Comparison of ENCODE assay signal across 8 cellular contexts in genomic region chr5:161545701-161546462, GRCh38. TPM values are rescaled to one million over a fixed set of nuclear protein-coding genes. Genes with fewer than 3 reads are reported as not detected.
DNase-seq lines count a peak whose midpoint lies in the region; ATAC-seq and TF ChIP-seq lines count a peak whose summit lies in the region.

No MANE protein-coding gene starts in this region.

- H3K9me3 Mint-ChIP-seq in brain, result peaks cover 2 to 6% (median 3%) of the 10 kb centered on the region in 5 experiments

- TF ChIP-seq CTCF in brain (conservative IDR thresholded peaks at IDR 0.05), result no peak

- no peak for TF ChIP-seq POLR2A in GM18505 (IDR thresholded peaks at IDR 0.05; ENCODE audit: borderline replicate concordance, extremely low read depth, insufficient read depth, insufficient read length)

- peaks cover 43% of the 10 kb centered on the region for H3K4me1 Mint-ChIP-seq in brain

- peaks cover 6% of the 10 kb centered on the region for H3K36me3 Mint-ChIP-seq in brain

- peak; percentile 20 for DNase-seq in retina
- no peak for DNase-seq in SIG-M5 (lab: John Stamatoyannopoulos, UW)
- DNase-seq in NCI-H2227 treated with DMSO at 0.1 percent for 48 hours (lab: John Stamatoyannopoulos, UW), result no peak
- DNase-seq in activated CD4-positive, alpha-beta T cell treated with anti-CD3 and anti-CD28 coated beads for 4 hours, result no peak
- DNase-seq in foreskin melanocyte, result no peak

- peak overlapping the region; percentile 88 to 96 (median 94) for H3K4me3 Mint-ChIP-seq in brain

- ATAC-seq in GM18505 (IDR thresholded peaks at IDR 0.05; ENCODE audit: unreplicated experiment) (peak; percentile 10), HG02884 (IDR thresholded peaks at IDR 0.05; ENCODE audit: unreplicated experiment) (peak; percentile 4)

- peaks cover 55% of the 10 kb centered on the region for H3K27me3 Mint-ChIP-seq in brain

- peak overlapping the region in 4 of 5 experiments; percentile 25 to 91 (median 87) for H3K27ac Mint-ChIP-seq in brain

RNA-seq across cellular contexts. Expression of gene GABRB2, which starts 0.6 kb away (rescaled TPM):
- polyA plus RNA-seq in brain (ENCODE audit: insufficient read depth, low read depth, low replicate concordance), result 1.5 TPM
